15 cellular contexts compared by ENCODE assay signal in the genomic region with DNA sequence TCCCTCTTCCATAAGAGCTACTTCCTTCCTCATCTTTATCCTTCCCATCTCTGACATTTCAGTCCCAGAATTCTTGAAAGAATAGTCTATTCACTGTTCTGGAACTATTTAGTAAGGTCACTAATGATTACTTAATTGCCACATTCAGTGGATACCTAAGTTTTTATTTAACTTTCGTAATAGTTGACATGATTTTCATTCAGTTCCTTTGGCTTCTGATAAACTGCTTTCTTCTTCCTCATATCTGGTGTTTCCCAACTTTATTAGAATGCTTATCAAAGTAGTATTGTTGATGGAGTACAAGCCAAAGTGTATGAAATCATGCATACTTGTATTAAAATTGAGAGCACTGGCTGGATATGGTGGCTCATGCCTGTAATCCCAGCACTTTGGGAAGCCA. TPM values are rescaled to one million over a fixed set of nuclear protein-coding genes. Genes with fewer than 3 reads are reported as not detected.
DNase-seq lines count a peak whose midpoint lies in the region; ATAC-seq, FAIRE-seq and TF ChIP-seq lines count a peak whose summit lies in the region.
"Had no signal": no experiment of that assay in that cellular context is flagged by ENCODE, and none has a peak within 500 bp of the region (broad histone marks: within the 10 kb centered on the region; RNA-seq: fewer than 3 reads in every experiment).

No MANE protein-coding gene starts in this region.

- peak overlapping the region; percentile 5 for H3K4me3 Mint-ChIP-seq in activated naive CD8-positive, alpha-beta T cell treated with anti-CD3 and anti-CD28 coated beads for 36 hours
- H3K4me3 Mint-ChIP-seq in mesothelial cell of epicardium (no peak overlapping the region), progenitor cell of endocrine pancreas (ENCODE audit: low read depth) (no peak overlapping the region)
- H3K4me3 Mint-ChIP-seq: neural crest cell had no signal

- DNase-seq in AG10803 (ENCODE audit: low read depth): peak; percentile 8
- DNase-seq in GM18507 (ENCODE audit: extremely low spot score, insufficient read length, low read depth): no peak
- no peak for DNase-seq in activated naive CD8-positive, alpha-beta T cell treated with anti-CD3 and anti-CD28 coated beads for 36 hours
- DNase-seq in mesothelial cell of epicardium (ENCODE audit: low spot score in 2 of 2, unreplicated experiment in 2 of 2): no peak
- DNase-seq in retina: no peak
- DNase-seq in progenitor cell of endocrine pancreas (ENCODE audit: low spot score, unreplicated experiment): no peak
- DNase-seq: activated gamma-delta T cell treated with Interleukin-2 at 50 U/mL for 16 hours, dermis blood vessel endothelial cell, NCI-H510A treated with DMSO at 0.1 percent for 48 hours, SIG-M5 had no signal

- ATAC-seq in GM18498 (IDR thresholded peaks at IDR 0.05; ENCODE audit: unreplicated experiment): no peak
- no peak for ATAC-seq in GM21526 (IDR thresholded peaks at IDR 0.05; ENCODE audit: low FRiP score, unreplicated experiment)

- FAIRE-seq in GM18507 (lab: Jason Lieb, UNC): peak; percentile 9
- FAIRE-seq: frontal cortex, islet of Langerhans had no signal

- H3K9me3 Mint-ChIP-seq in activated naive CD8-positive, alpha-beta T cell treated with anti-CD3 and anti-CD28 coated beads for 36 hours: no peaks in the 10 kb centered on the region
- no peaks in the 10 kb centered on the region for H3K9me3 Mint-ChIP-seq in mesothelial cell of epicardium
- no peaks in the 10 kb centered on the region for H3K9me3 Mint-ChIP-seq in progenitor cell of endocrine pancreas (ENCODE audit: low read depth)
- H3K9me3 Mint-ChIP-seq: neural crest cell had no signal

- H3K36me3 Mint-ChIP-seq in activated naive CD8-positive, alpha-beta T cell treated with anti-CD3 and anti-CD28 coated beads for 36 hours: peaks cover 40% of the 10 kb centered on the region
- H3K36me3 Mint-ChIP-seq in mesothelial cell of epicardium (peaks cover 6% of the 10 kb centered on the region), progenitor cell of endocrine pancreas (ENCODE audit: insufficient read depth) (peaks cover 3% of the 10 kb centered on the region)

- H3K4me1 Mint-ChIP-seq in activated naive CD8-positive, alpha-beta T cell treated with anti-CD3 and anti-CD28 coated beads for 36 hours: peaks cover 75% of the 10 kb centered on the region
- H3K4me1 Mint-ChIP-seq in mesothelial cell of epicardium (peaks cover 17% of the 10 kb centered on the region), progenitor cell of endocrine pancreas (ENCODE audit: low read depth) (peaks cover 8% of the 10 kb centered on the region)

- TF ChIP-seq CTCF in AG10803 (conservative IDR thresholded peaks at IDR 0.05; ENCODE audit: low read length) (no peak), mesothelial cell of epicardium (IDR thresholded peaks at IDR 0.05; ENCODE audit: unreplicated experiment) (no peak), progenitor cell of endocrine pancreas (IDR thresholded peaks at IDR 0.05; ENCODE audit: unreplicated experiment) (no peak)

- no peaks in the 10 kb centered on the region for H3K27me3 Mint-ChIP-seq in activated naive CD8-positive, alpha-beta T cell treated with anti-CD3 and anti-CD28 coated beads for 36 hours
- no peaks in the 10 kb centered on the region for H3K27me3 Mint-ChIP-seq in mesothelial cell of epicardium (ENCODE audit: low read depth)
- no peaks in the 10 kb centered on the region for H3K27me3 Mint-ChIP-seq in progenitor cell of endocrine pancreas

- H3K27ac Mint-ChIP-seq in activated naive CD8-positive, alpha-beta T cell treated with anti-CD3 and anti-CD28 coated beads for 36 hours: peak overlapping the region; percentile 18
- H3K27ac Mint-ChIP-seq in mesothelial cell of epicardium (peak overlapping the region; percentile 74), progenitor cell of endocrine pancreas (no peak overlapping the region)

- no peak overlapping the region for H3K4me3 ChIP-seq in AG10803 (ENCODE audit: low read length)

RNA-seq across cellular contexts. Expression of a gene that starts 10.8 kb away (rescaled TPM):
- 100 to 1,000 TPM; 286 to 297 TPM for total RNA-seq in activated naive CD8-positive, alpha-beta T cell treated with anti-CD3 and anti-CD28 coated beads for 36 hours
- 119 to 125 TPM (median 123 TPM) in 3 replicates for total RNA-seq in mesothelial cell of epicardium
- 147 and 155 TPM in 2 replicates for total RNA-seq in progenitor cell of endocrine pancreas
